In the genomic region with DNA sequence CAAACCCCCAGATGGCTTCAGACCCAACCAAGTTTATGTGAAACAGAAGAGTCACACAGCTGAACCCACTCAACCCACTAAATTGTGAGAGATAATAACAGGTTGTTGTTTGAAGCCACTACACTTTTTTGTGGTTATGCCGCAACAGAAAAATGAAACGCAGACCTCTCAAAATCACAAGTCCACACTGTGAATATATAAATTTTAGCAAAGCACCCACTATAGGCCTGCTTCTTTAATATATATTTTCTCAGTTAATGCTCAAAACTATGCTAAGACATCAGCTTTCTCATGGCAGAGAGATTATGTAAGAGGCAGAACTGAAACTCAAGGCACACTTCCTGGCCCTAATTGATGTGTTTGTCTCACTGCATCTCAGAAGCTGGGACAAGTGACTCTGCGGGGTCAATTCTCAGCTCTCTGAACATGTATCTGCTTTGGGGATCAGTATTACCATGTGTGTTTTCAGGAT, we compare ENCODE assay signal across 10 cellular contexts. TPM values are rescaled to one million over a fixed set of nuclear protein-coding genes. Genes with fewer than 3 reads are reported as not detected.
A peak's percentile ranks its signal among the peaks of the same experiment; 100 is the strongest.
DNase-seq lines count a peak whose midpoint lies in the region; ATAC-seq and TF ChIP-seq lines count a peak whose summit lies in the region.
"Had no signal": no experiment of that assay in that cellular context is flagged by ENCODE, and none has a peak within 500 bp of the region (broad histone marks: within the 10 kb centered on the region; RNA-seq: fewer than 3 reads in every experiment).

No MANE protein-coding gene starts in this region.

- no peaks in the 10 kb centered on the region for H3K36me3 ChIP-seq in GM06990 (ENCODE audit: control insufficient read depth, insufficient read depth, low read length)

- H3K36me3 Mint-ChIP-seq in activated naive CD8-positive, alpha-beta T cell treated with anti-CD3 and anti-CD28 coated beads for 36 hours, result peaks cover 4% of the 10 kb centered on the region

- no peaks in the 10 kb centered on the region for H3K9me3 Mint-ChIP-seq in activated naive CD8-positive, alpha-beta T cell treated with anti-CD3 and anti-CD28 coated beads for 36 hours

- H3K4me3 Mint-ChIP-seq in activated naive CD8-positive, alpha-beta T cell treated with anti-CD3 and anti-CD28 coated beads for 36 hours, result no peak overlapping the region

- peaks cover 2% of the 10 kb centered on the region for H3K27me3 Mint-ChIP-seq in activated naive CD8-positive, alpha-beta T cell treated with anti-CD3 and anti-CD28 coated beads for 36 hours

- no peak overlapping the region; the same call in 1 of the 2 replicates for H3K4me3 ChIP-seq in GM06990 (replicated peaks; ENCODE audit: low read depth, low read length)
- H3K4me3 ChIP-seq: smooth muscle cell had no signal

- TF ChIP-seq CTCF in GM06990 (IDR thresholded peaks at IDR 0.05; ENCODE audit: insufficient read depth, low read length, poor library complexity, severe bottlenecking) (no peak), GM10266 (IDR thresholded peaks at IDR 0.05; ENCODE audit: control insufficient read depth, insufficient read depth, low read depth, missing control alignments) (no peak)

- DNase-seq in GM06990 (ENCODE audit: extremely low read depth, insufficient read length) (peak; percentile 74), DMS53 (lab: John Stamatoyannopoulos, UW) (no peak), GM10266 (ENCODE audit: extremely low spot score) (no peak), GM19240 (ENCODE audit: insufficient read length, low spot score) (no peak)
- DNase-seq in activated naive CD8-positive, alpha-beta T cell treated with anti-CD3 and anti-CD28 coated beads for 36 hours, result no peak
- no peak for DNase-seq in stimulated activated CD4-positive, alpha-beta T cell treated with anti-CD3 and anti-CD28 coated beads, Interleukin-4, amount 100 ng/mL, for 4 hours
- DNase-seq: NCI-H524 treated with DMSO at 0.1 percent for 48 hours had no signal

- peak overlapping the region; percentile 32 for H3K27ac Mint-ChIP-seq in activated naive CD8-positive, alpha-beta T cell treated with anti-CD3 and anti-CD28 coated beads for 36 hours

- ATAC-seq in GM19455 (IDR thresholded peaks at IDR 0.05; ENCODE audit: unreplicated experiment), result peak; percentile 55
- peak; percentile 43 for ATAC-seq in HG03280 (IDR thresholded peaks at IDR 0.05; ENCODE audit: unreplicated experiment)

- H3K4me1 Mint-ChIP-seq in activated naive CD8-positive, alpha-beta T cell treated with anti-CD3 and anti-CD28 coated beads for 36 hours, result peaks cover 56% of the 10 kb centered on the region

- H3K27me3 ChIP-seq in GM06990 (replicated peaks; ENCODE audit: control insufficient read depth, insufficient read depth, low read length), result no peaks in the 10 kb centered on the region

RNA-seq across cellular contexts. Expression of a gene that starts 27.7 kb away (rescaled TPM):
- total RNA-seq in activated naive CD8-positive, alpha-beta T cell treated with anti-CD3 and anti-CD28 coated beads for 36 hours, result 1 to 10 TPM; 3.5 to 3.9 TPM

RNA-seq across cellular contexts. Expression of a gene that starts 57.8 kb away (rescaled TPM):
- total RNA-seq in activated naive CD8-positive, alpha-beta T cell treated with anti-CD3 and anti-CD28 coated beads for 36 hours, result 1 to 10 TPM; 4.7 to 6.1 TPM
